Comparison of ENCODE assay signal across 17 cellular contexts in genomic region chr17:38460082-38460715, GRCh38. TPM values are rescaled to one million over a fixed set of nuclear protein-coding genes. Genes with fewer than 3 reads are reported as not detected.
DNase-seq lines count a peak whose midpoint lies in the region; ATAC-seq and TF ChIP-seq lines count a peak whose summit lies in the region.
"Had no signal": no experiment of that assay in that cellular context is flagged by ENCODE, and none has a peak within 500 bp of the region (broad histone marks: within the 10 kb centered on the region; RNA-seq: fewer than 3 reads in every experiment).

No MANE protein-coding gene starts in this region.

- no peaks in the 10 kb centered on the region for H3K27me3 Mint-ChIP-seq in WTC11 (ENCODE audit: low read depth)

- H3K27ac ChIP-seq in heart left ventricle (peak overlapping the region in 7 of 12 donors; percentile 10 to 66 (median 32)), hepatocyte (no peak overlapping the region), tibial nerve (peak overlapping the region in 3 of 4 donors; percentile 23 to 99 (median 96))
- H3K27ac ChIP-seq: parathyroid adenoma, SJSA1, thoracic aorta had no signal

- H4K20me1 ChIP-seq in hepatocyte (ENCODE audit: insufficient read depth, poor library complexity, severe bottlenecking): peaks cover 2% of the 10 kb centered on the region

- 50 to 69% (median 58%) methylated on average over 12 of the region's 12 CpGs for WGBS in heart left ventricle, 4 donors
- WGBS in hepatocyte (ENCODE audit: low lambda C conversion rate, missing lambda C conversion rate): 64% methylated on average over 12 of the region's 12 CpGs
- 56 to 68% methylated on average over 11 to 12 of the region's 12 CpGs for WGBS in tibial nerve, 2 donors

- H3K4me3 Mint-ChIP-seq in WTC11: no peak overlapping the region
- H3K4me3 Mint-ChIP-seq: activated CD4-positive, alpha-beta T cell treated with anti-CD3 and anti-CD28 coated beads for 36 hours; central memory CD8-positive, alpha-beta T cell had no signal

- CTCF ChIA-PET in WTC11 (lab: Charles Lee): interaction anchor here (0.5 to 1.7 kb wide), 9 partner anchors 8 to 207 kb away, joined by 3 to 9 read pairs (median 3); no protein-coding TSS in a partner anchor

- H3K36me3 ChIP-seq in heart left ventricle (peaks cover 0 to 58% (median 39%) of the 10 kb centered on the region in 9 donors), hepatocyte (replicated peaks; ENCODE audit: insufficient read depth, low read depth) (no peaks in the 10 kb centered on the region), tibial nerve (peaks cover 0 to 53% (median 0%) of the 10 kb centered on the region in 3 donors)

- H3K79me2 ChIP-seq in hepatocyte: peaks cover 21% of the 10 kb centered on the region

- POLR2A ChIA-PET in WTC11 (lab: Charles Lee): interaction anchor here (0.7 to 1.1 kb wide), 2 partner anchors 9 to 23 kb away, joined by 3 to 8 read pairs; no protein-coding TSS in a partner anchor

- H3K4me2 ChIP-seq in hepatocyte: peak overlapping the region; percentile 2

- TF ChIP-seq CTCF in heart left ventricle (IDR thresholded peaks at IDR 0.05) (no peak), WTC11 (IDR thresholded peaks at IDR 0.05) (no peak), hepatocyte (IDR thresholded peaks at IDR 0.05; ENCODE audit: poor library complexity) (no peak), tibial nerve (IDR thresholded peaks at IDR 0.05) (no peak)

- H3K9me3 ChIP-seq in heart left ventricle (no peaks in the 10 kb centered on the region), hepatocyte (ENCODE audit: low read depth) (no peaks in the 10 kb centered on the region), tibial nerve (no peaks in the 10 kb centered on the region)
- H3K9me3 ChIP-seq: SJSA1, thoracic aorta had no signal

- ATAC-seq in heart left ventricle (no peak), WTC11 (no peak)
- ATAC-seq: activated CD4-positive, alpha-beta T cell treated with anti-CD3 and anti-CD28 coated beads for 36 hours; left lobe of liver had no signal

- H3K36me3 Mint-ChIP-seq in WTC11: peaks cover 27% of the 10 kb centered on the region

- H3K4me3 ChIP-seq in heart left ventricle (no peak overlapping the region), hepatocyte (no peak overlapping the region), tibial nerve (no peak overlapping the region)
- H3K4me3 ChIP-seq: SJSA1, thoracic aorta had no signal

- no peaks in the 10 kb centered on the region for H3K9me3 Mint-ChIP-seq in WTC11
- H3K9me3 Mint-ChIP-seq: central memory CD8-positive, alpha-beta T cell had no signal

- peaks cover 34% of the 10 kb centered on the region for H3K4me1 Mint-ChIP-seq in WTC11
- H3K4me1 Mint-ChIP-seq: activated CD4-positive, alpha-beta T cell treated with anti-CD3 and anti-CD28 coated beads for 36 hours had no signal

- H3K27ac Mint-ChIP-seq in WTC11: peak overlapping the region; percentile 86
- H3K27ac Mint-ChIP-seq: activated CD4-positive, alpha-beta T cell treated with anti-CD3 and anti-CD28 coated beads for 36 hours had no signal

- intact Hi-C loops in heart left ventricle (cut with DNase I): loop anchor here in 1 of 10 donors (10.0 kb wide), 1 partner anchor 275 kb away; the partner anchor contains the start of gene CISD3
- intact Hi-C loops in cardiac septum (cut with DNase I): loop anchor here (5.0 kb wide), 1 partner anchor 33 kb away; the partner anchor contains the start of gene ARHGAP23

- no peaks in the 10 kb centered on the region for H3K9me2 ChIP-seq in hepatocyte (replicated peaks; ENCODE audit: insufficient read depth)

- TF ChIP-seq POLR2A in heart left ventricle (IDR thresholded peaks at IDR 0.05) (no peak), tibial nerve (IDR thresholded peaks at IDR 0.05) (no peak)

- no peak overlapping the region for H2AFZ ChIP-seq in hepatocyte
- H2AFZ ChIP-seq: parathyroid adenoma had no signal

- H3K4me1 ChIP-seq in heart left ventricle (peaks cover 5 to 95% (median 65%) of the 10 kb centered on the region in 12 donors), hepatocyte (ENCODE audit: insufficient read depth) (peaks cover 27% of the 10 kb centered on the region), tibial nerve (peaks cover 0 to 57% (median 24%) of the 10 kb centered on the region in 4 donors)

- DNase-seq in heart left ventricle (no peak), cardiac septum (ENCODE audit: low spot score) (no peak), WTC11 (ENCODE audit: low spot score) (no peak), hepatocyte (ENCODE audit: low spot score) (no peak), tibial nerve (ENCODE audit: low spot score in 2 of 2) (no peak), COR-L47 (lab: John Stamatoyannopoulos, UW) (no peak), NCI-H128 (lab: John Stamatoyannopoulos, UW; ENCODE audit: unreplicated experiment) (no peak)
- no peak for DNase-seq in stimulated activated CD4-positive, alpha-beta T cell treated with anti-CD3 and anti-CD28 coated beads, Interleukin-4, amount 100 ng/mL, for 24 hours
- DNase-seq: activated CD4-positive, alpha-beta T cell treated with anti-CD3 and anti-CD28 coated beads for 36 hours; Calu3; foreskin fibroblast; GF-D8 had no signal

- H3K27me3 ChIP-seq in heart left ventricle (no peaks in the 10 kb centered on the region), hepatocyte (no peaks in the 10 kb centered on the region), tibial nerve (no peaks in the 10 kb centered on the region)
- H3K27me3 ChIP-seq: SJSA1 had no signal

- TF ChIP-seq EP300 in tibial nerve (IDR thresholded peaks at IDR 0.05): no peak

TF ChIP-seq in WTC11, 78 proteins besides CTCF, POLR2A, EP300 and RAD21:
- TF ChIP-seq TEAD4 (CRISPR knock-in tag; IDR thresholded peaks at IDR 0.05) (no peak), ZNF423 (CRISPR knock-in tag; IDR thresholded peaks at IDR 0.05) (no peak), ZNF263 (CRISPR knock-in tag; IDR thresholded peaks at IDR 0.05; ENCODE audit: low read depth) (peak; percentile 15; the same call in 1 of the 2 replicates), ZSCAN18 (CRISPR knock-in tag; IDR thresholded peaks at IDR 0.05) (no peak), CBFB (CRISPR knock-in tag; IDR thresholded peaks at IDR 0.05; ENCODE audit: low read depth) (no peak)

RNA-seq across cellular contexts. Expression of gene ARHGAP23, which starts 31.9 kb away (rescaled TPM):
- total RNA-seq in heart left ventricle (10 to 100 TPM; 28.0 to 72.3 (median 66.3) TPM), cardiac septum (96.8 TPM), WTC11 (2021) (49.1 to 66.0 TPM (median 56.6 TPM) in 3 replicates), hepatocyte (7.3 and 16.0 TPM in 2 replicates), tibial nerve (10 to 100 TPM; 41.0 to 80.7 (median 65.7) TPM)
- polyA plus RNA-seq in heart left ventricle (10 to 100 TPM; 34.4 to 73.1 TPM), hepatocyte (30.0 and 32.8 TPM in 2 replicates)
